Comparison of ENCODE assay signal across 24 cellular contexts in genomic region chr10:68242051-68242450, GRCh38. TPM values are rescaled to one million over a fixed set of nuclear protein-coding genes. Genes with fewer than 3 reads are reported as not detected.
"Had no signal": no experiment of that assay in that cellular context is flagged by ENCODE, and none has a peak within 500 bp of the region (broad histone marks: within the 10 kb centered on the region; RNA-seq: fewer than 3 reads in every experiment).

No MANE protein-coding gene starts in this region.

- H3K4me1 ChIP-seq: body of pancreas had no signal

- H3K27ac Mint-ChIP-seq: activated CD8-positive, alpha-beta T cell treated with anti-CD3 and anti-CD28 coated beads for 36 hours; activated naive CD4-positive, alpha-beta T cell treated with anti-CD3 and anti-CD28 coated beads, Interleukin-2, amount 50 U/mL, for 24 hours; activated T-cell treated with anti-CD3 and anti-CD28 coated beads, Interleukin-2, amount 50 U/mL, for 24 hours; activated T-helper 1 cell treated with anti-CD3 and anti-CD28 coated beads, Interleukin-12 subunit alpha, Interleukin-12 subunit beta, Interleukin-2, Interleukin-4 antibody, amounts not matched to agents 30 ng/mL and 10 ng/mL and 1 ng/mL, durations not matched to agents 14 hours and 24 hours and 36 hours had no signal

- H3K27me3 ChIP-seq: body of pancreas had no signal

- H3K36me3 Mint-ChIP-seq: activated naive CD4-positive, alpha-beta T cell treated with anti-CD3 and anti-CD28 coated beads, Interleukin-2, amount 50 U/mL, for 24 hours had no signal

- H2AFZ ChIP-seq: PC-9 had no signal

- H3K4me3 Mint-ChIP-seq: activated CD8-positive, alpha-beta T cell treated with anti-CD3 and anti-CD28 coated beads for 36 hours; activated naive CD4-positive, alpha-beta T cell treated with anti-CD3 and anti-CD28 coated beads, Interleukin-2, amount 50 U/mL, for 24 hours; activated T-cell treated with anti-CD3 and anti-CD28 coated beads, Interleukin-2, amount 50 U/mL, for 24 hours; activated T-helper 1 cell treated with anti-CD3 and anti-CD28 coated beads, Interleukin-12 subunit alpha, Interleukin-12 subunit beta, Interleukin-2, Interleukin-4 antibody, amounts not matched to agents 30 ng/mL and 10 ng/mL and 1 ng/mL, durations not matched to agents 14 hours and 24 hours and 36 hours; central memory CD8-positive, alpha-beta T cell had no signal

- H3K9me3 Mint-ChIP-seq: activated CD8-positive, alpha-beta T cell treated with anti-CD3 and anti-CD28 coated beads for 36 hours; activated naive CD4-positive, alpha-beta T cell treated with anti-CD3 and anti-CD28 coated beads, Interleukin-2, amount 50 U/mL, for 24 hours; activated T-cell treated with anti-CD3 and anti-CD28 coated beads, Interleukin-2, amount 50 U/mL, for 24 hours; activated T-helper 1 cell treated with anti-CD3 and anti-CD28 coated beads, Interleukin-12 subunit alpha, Interleukin-12 subunit beta, Interleukin-2, Interleukin-4 antibody, amounts not matched to agents 30 ng/mL and 10 ng/mL and 1 ng/mL, durations not matched to agents 14 hours and 24 hours and 36 hours; central memory CD8-positive, alpha-beta T cell had no signal

- H3K27me3 Mint-ChIP-seq: activated CD8-positive, alpha-beta T cell treated with anti-CD3 and anti-CD28 coated beads for 36 hours; activated naive CD4-positive, alpha-beta T cell treated with anti-CD3 and anti-CD28 coated beads, Interleukin-2, amount 50 U/mL, for 24 hours; activated T-cell treated with anti-CD3 and anti-CD28 coated beads, Interleukin-2, amount 50 U/mL, for 24 hours had no signal

- H3K27ac ChIP-seq: body of pancreas, PC-9, VCaP had no signal

- H3K4me2 ChIP-seq: PC-9 had no signal

- H3K4me3 ChIP-seq: body of pancreas, PC-9 had no signal

- H3K9me3 ChIP-seq: body of pancreas had no signal

- H3K4me1 Mint-ChIP-seq: activated naive CD4-positive, alpha-beta T cell treated with anti-CD3 and anti-CD28 coated beads, Interleukin-2, amount 50 U/mL, for 24 hours; central memory CD8-positive, alpha-beta T cell had no signal

- DNase-seq: activated CD4-positive, CD25-positive, alpha-beta regulatory T cell; activated CD8-positive, alpha-beta T cell treated with anti-CD3 and anti-CD28 coated beads for 36 hours; activated effector memory CD4-positive, alpha-beta T cell treated with Interleukin-2 at 50 U/mL for 16 hours; activated naive CD4-positive, alpha-beta T cell; activated T-cell treated with anti-CD3 and anti-CD28 coated beads, Interleukin-2, amount 50 U/mL, for 24 hours; aorta; body of pancreas; KG1; MM.1S; NCI-H1105; NCI-H1436 treated with DMSO at 0.1 percent for 48 hours; NCI-H187; NCI-H2081 treated with DMSO at 0.1 percent for 48 hours; NCI-H446; NCI-H524; PC-9; SIG-M5; T-helper 2 cell; T1000 had no signal

RNA-seq across cellular contexts. Expression of gene ATOH7, which starts 10.1 kb away (rescaled TPM):
- total RNA-seq: activated CD8-positive, alpha-beta T cell treated with anti-CD3 and anti-CD28 coated beads for 36 hours; activated T-helper 1 cell treated with anti-CD3 and anti-CD28 coated beads, Interleukin-12 subunit alpha, Interleukin-12 subunit beta, Interleukin-2, Interleukin-4 antibody, amounts not matched to agents 30 ng/mL and 10 ng/mL and 1 ng/mL, durations not matched to agents 14 hours and 24 hours and 36 hours; body of pancreas; bronchial epithelial cell; PC-9 had no signal
- polyA plus RNA-seq: aorta had no signal
